In genomic region chr9:107750741-107751521, GRCh38 we compare ENCODE assay signal across 9 cellular contexts.
DNase-seq lines count a peak whose midpoint lies in the region; ATAC-seq and TF ChIP-seq lines count a peak whose summit lies in the region.
"Had no signal": no experiment of that assay in that cellular context is flagged by ENCODE, and none has a peak within 500 bp of the region (broad histone marks: within the 10 kb centered on the region; RNA-seq: fewer than 3 reads in every experiment).

No MANE protein-coding gene starts in this region.

- in situ Hi-C loops in brain microvascular endothelial cell (cut with HindIII; ENCODE audit: low pct_ligation_motif_present, low sequenced_read_pairs): no loop called here

- no peaks in the 10 kb centered on the region for H3K27me3 ChIP-seq in brain microvascular endothelial cell (replicated peaks)
- no peaks in the 10 kb centered on the region for H3K27me3 ChIP-seq in thoracic aorta (replicated peaks; ENCODE audit: insufficient read depth)
- H3K27me3 ChIP-seq: BLaER1 treated with 17β-estradiol and CSF1 and Interleukin-3, amounts not matched to agents 10 nM and 100 nM had no signal

- ATAC-seq in thoracic aorta (ENCODE audit: insufficient number of reproducible peaks, low FRiP score, low read depth) (peak; percentile 83), GM18907 (IDR thresholded peaks at IDR 0.05; ENCODE audit: unreplicated experiment) (no peak), GM19328 (IDR thresholded peaks at IDR 0.05; ENCODE audit: unreplicated experiment) (no peak)

- peaks cover 33 to 38% of the 10 kb centered on the region in 2 donors for H3K4me1 ChIP-seq in thoracic aorta (ENCODE audit: control insufficient read depth in 1 of 2, low read depth in 2 of 2)

- no peaks in the 10 kb centered on the region for H3K9me3 ChIP-seq in thoracic aorta

- TF ChIP-seq CTCF in brain microvascular endothelial cell (IDR thresholded peaks at IDR 0.05; ENCODE audit: low read depth, low read length, missing control alignments) (no peak), thoracic aorta (IDR thresholded peaks at IDR 0.05) (no peak)

- no peak overlapping the region for H3K4me3 ChIP-seq in brain microvascular endothelial cell (ENCODE audit: low read depth, low read length)
- peak overlapping the region; percentile 27 for H3K4me3 ChIP-seq in thoracic aorta

- DNase-seq in NCI-H2029 treated with DMSO at 0.1 percent for 48 hours (lab: John Stamatoyannopoulos, UW) (peak; percentile 17), NCI-H2029 (lab: John Stamatoyannopoulos, UW) (no peak), brain microvascular endothelial cell (peak; percentile 98), kidney tubule cell (ENCODE audit: low spot score) (peak; percentile 94), thoracic aorta (ENCODE audit: low spot score) (peak; percentile 75), NCI-H146 (lab: John Stamatoyannopoulos, UW) (no peak)

- H3K27ac ChIP-seq in brain microvascular endothelial cell (peak overlapping the region; percentile 71), thoracic aorta (peak overlapping the region; percentile 73 to 92)

- no peaks in the 10 kb centered on the region for H3K36me3 ChIP-seq in brain microvascular endothelial cell (replicated peaks)
- H3K36me3 ChIP-seq in thoracic aorta: no peaks in the 10 kb centered on the region
- H3K36me3 ChIP-seq: BLaER1 treated with 17β-estradiol and CSF1 and Interleukin-3, amounts not matched to agents 10 nM and 100 nM had no signal

Comparison
In these comparisons a context has a peak if more than half of its experiments do, and no peak if none do; other contexts are left out.
1. DNase-seq: peak in NCI-H2029 treated with DMSO at 0.1 percent for 48 hours (single experiment), brain microvascular endothelial cell (single experiment), kidney tubule cell (single experiment) and thoracic aorta (single experiment); none in NCI-H2029 (single experiment) and NCI-H146 (single experiment).